In the genomic region with DNA sequence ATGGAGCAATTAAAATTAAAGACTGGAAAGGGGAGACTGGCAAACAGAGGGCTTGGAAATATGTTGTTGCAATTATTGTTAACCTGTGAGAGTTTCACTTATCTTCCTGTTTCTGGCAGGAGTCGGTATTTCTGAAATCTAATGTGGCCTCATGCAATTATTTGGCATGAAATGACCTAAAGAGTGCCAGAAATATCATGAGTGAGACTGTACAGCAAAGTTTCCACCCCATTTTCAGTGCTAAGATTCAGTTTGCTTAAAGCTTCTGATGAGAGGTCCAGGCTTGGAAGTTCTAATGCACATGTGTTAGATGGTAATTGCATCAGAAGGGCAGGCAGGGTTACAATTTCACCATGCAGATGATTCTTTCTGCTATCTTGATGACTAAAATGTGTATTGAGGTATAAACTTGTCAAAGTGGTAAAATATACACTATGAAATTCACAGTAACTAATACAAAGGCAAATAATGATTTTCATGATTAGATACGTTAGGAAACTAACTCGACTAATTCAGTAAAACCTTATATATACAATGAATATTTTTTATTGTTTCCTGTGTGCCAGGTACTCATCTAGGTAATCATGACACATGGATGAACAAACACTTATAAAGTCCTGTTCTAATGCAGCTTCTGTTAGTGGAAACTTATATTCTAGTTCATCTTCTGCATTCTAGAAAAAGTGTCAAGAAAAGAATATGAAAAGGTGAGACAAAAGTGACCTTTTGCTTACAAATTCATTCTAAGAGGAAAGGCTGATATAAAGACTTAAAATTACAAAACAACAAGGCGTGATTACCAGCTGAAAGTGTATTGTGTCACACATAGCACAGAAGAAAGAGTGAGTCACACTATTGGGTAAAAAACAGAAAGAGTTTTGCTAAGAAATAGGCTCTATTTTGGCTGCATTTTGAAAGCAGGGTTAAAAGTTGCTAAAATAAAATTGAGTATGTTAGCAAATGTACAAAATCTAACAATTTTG, we compare ENCODE assay signal across 1 cellular context.
A peak's percentile ranks its signal among the peaks of the same experiment; 100 is the strongest.
TF ChIP-seq lines count a peak whose summit lies in the region.

No MANE protein-coding gene starts in this region.

TF ChIP-seq in HEK293, 187 proteins besides CTCF, POLR2A, EP300 and RAD21 (continued from another document):
- no peak for TF ChIP-seq ZNF132 (tag by site-specific recombination; IDR thresholded peaks at IDR 0.05; ENCODE audit: borderline replicate concordance)
- TF ChIP-seq SP2 (tag by site-specific recombination; IDR thresholded peaks at IDR 0.05), result no peak
- TF ChIP-seq, protein P1, sequence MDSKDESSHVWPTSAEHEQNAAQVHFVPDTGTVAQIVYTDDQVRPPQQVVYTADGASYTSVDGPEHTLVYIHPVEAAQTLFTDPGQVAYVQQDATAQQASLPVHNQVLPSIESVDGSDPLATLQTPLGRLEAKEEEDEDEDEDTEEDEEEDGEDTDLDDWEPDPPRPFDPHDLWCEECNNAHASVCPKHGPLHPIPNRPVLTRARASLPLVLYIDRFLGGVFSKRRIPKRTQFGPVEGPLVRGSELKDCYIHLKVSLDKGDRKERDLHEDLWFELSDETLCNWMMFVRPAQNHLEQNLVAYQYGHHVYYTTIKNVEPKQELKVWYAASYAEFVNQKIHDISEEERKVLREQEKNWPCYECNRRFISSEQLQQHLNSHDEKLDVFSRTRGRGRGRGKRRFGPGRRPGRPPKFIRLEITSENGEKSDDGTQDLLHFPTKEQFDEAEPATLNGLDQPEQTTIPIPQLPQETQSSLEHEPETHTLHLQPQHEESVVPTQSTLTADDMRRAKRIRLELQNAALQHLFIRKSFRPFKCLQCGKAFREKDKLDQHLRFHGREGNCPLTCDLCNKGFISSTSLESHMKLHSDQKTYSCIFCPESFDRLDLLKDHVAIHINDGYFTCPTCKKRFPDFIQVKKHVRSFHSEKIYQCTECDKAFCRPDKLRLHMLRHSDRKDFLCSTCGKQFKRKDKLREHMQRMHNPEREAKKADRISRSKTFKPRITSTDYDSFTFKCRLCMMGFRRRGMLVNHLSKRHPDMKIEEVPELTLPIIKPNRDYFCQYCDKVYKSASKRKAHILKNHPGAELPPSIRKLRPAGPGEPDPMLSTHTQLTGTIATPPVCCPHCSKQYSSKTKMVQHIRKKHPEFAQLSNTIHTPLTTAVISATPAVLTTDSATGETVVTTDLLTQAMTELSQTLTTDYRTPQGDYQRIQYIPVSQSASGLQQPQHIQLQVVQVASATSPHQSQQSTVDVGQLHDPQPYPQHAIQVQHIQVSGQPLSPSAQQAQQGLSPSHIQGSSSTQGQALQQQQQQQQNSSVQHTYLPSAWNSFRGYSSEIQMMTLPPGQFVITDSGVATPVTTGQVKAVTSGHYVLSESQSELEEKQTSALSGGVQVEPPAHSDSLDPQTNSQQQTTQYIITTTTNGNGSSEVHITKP (tag by site-specific recombination; IDR thresholded peaks at IDR 0.05), result peak; percentile 68
- no peak for TF ChIP-seq ZNF175 (tag by site-specific recombination; IDR thresholded peaks at IDR 0.05)
- TF ChIP-seq, protein P2, sequence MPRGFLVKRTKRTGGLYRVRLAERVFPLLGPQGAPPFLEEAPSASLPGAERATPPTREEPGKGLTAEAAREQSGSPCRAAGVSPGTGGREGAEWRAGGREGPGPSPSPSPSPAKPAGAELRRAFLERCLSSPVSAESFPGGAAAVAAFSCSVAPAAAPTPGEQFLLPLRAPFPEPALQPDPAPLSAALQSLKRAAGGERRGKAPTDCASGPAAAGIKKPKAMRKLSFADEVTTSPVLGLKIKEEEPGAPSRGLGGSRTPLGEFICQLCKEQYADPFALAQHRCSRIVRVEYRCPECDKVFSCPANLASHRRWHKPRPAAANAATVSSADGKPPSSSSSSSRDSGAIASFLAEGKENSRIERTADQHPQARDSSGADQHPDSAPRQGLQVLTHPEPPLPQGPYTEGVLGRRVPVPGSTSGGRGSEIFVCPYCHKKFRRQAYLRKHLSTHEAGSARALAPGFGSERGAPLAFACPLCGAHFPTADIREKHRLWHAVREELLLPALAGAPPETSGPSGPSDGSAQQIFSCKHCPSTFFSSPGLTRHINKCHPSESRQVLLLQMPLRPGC (tag by site-specific recombination; IDR thresholded peaks at IDR 0.05), result no peak
- TF ChIP-seq ZBTB7A (tag by site-specific recombination; IDR thresholded peaks at IDR 0.05; ENCODE audit: low read depth), result no peak
- TF ChIP-seq SETDB1 (IDR thresholded peaks at IDR 0.05; ENCODE audit: insufficient read length, low read length), result no peak
